Comparison of ENCODE assay signal across 18 cellular contexts in genomic region chr21:34132905-34133304, GRCh38. TPM values are rescaled to one million over a fixed set of nuclear protein-coding genes. Genes with fewer than 3 reads are reported as not detected.
DNase-seq lines count a peak whose midpoint lies in the region; ATAC-seq, FAIRE-seq and TF ChIP-seq lines count a peak whose summit lies in the region.
"Had no signal": no experiment of that assay in that cellular context is flagged by ENCODE, and none has a peak within 500 bp of the region (broad histone marks: within the 10 kb centered on the region; RNA-seq: fewer than 3 reads in every experiment).

No MANE protein-coding gene starts in this region.

- peaks cover 39% of the 10 kb centered on the region for H4K20me1 ChIP-seq in Loucy (ENCODE audit: insufficient read depth, low read length, poor library complexity, severe bottlenecking)

- H3K9me3 ChIP-seq in Loucy (ENCODE audit: insufficient read depth, low read depth, low read length), result peaks cover 12% of the 10 kb centered on the region
- H3K9me3 ChIP-seq: esophagus squamous epithelium, Peyer's patch had no signal

- H3K27me3 Mint-ChIP-seq in activated T-helper 17 cell treated with anti-CD3 and anti-CD28 coated beads, Interleukin-2, amount 50 U/mL, for 72 hours, result no peaks in the 10 kb centered on the region
- no peaks in the 10 kb centered on the region for H3K27me3 Mint-ChIP-seq in natural killer cell treated with Interleukin-12 subunit alpha and Interleukin-12 subunit beta and Interleukin-15 and Interleukin-18, amount 100 ng/mL, for 72 hours

- H2AFZ ChIP-seq in Loucy (ENCODE audit: low read length), result no peak overlapping the region
- H2AFZ ChIP-seq: parathyroid adenoma had no signal

- DNase-seq in AML-193 (lab: John Stamatoyannopoulos, UW) (peak; percentile 7 to 18), GM12891 (ENCODE audit: insufficient read length, low spot score) (no peak), OCI-M2 (lab: John Stamatoyannopoulos, UW; ENCODE audit: unreplicated experiment) (no peak)
- DNase-seq in natural killer cell treated with Interleukin-12 subunit alpha and Interleukin-12 subunit beta and Interleukin-15 and Interleukin-18, amount 100 ng/mL, for 72 hours (ENCODE audit: low spot score), result no peak
- DNase-seq: cerebellar nuclear complex; esophagus squamous epithelium; mammary epithelial cell; NCI-H1048; NCI-H2227 treated with DMSO at 0.1 percent for 48 hours; Peyer's patch; stimulated activated CD8-positive, alpha-beta memory T cell treated with anti-CD3 and anti-CD28 coated beads, Interleukin-4, amount 100 ng/mL, for 48 hours had no signal

- no peaks in the 10 kb centered on the region for H3F3A ChIP-seq in Loucy (ENCODE audit: low read depth)

- H3K36me3 Mint-ChIP-seq in activated T-helper 17 cell treated with anti-CD3 and anti-CD28 coated beads, Interleukin-2, amount 50 U/mL, for 72 hours (ENCODE audit: low read depth), result peaks cover 100% of the 10 kb centered on the region
- H3K36me3 Mint-ChIP-seq in natural killer cell treated with Interleukin-12 subunit alpha and Interleukin-12 subunit beta and Interleukin-15 and Interleukin-18, amount 100 ng/mL, for 72 hours, result peaks cover 16% of the 10 kb centered on the region

- TF ChIP-seq POLR2A in GM12891 (IDR thresholded peaks at IDR 0.05; ENCODE audit: low read depth, low read length), result no peak

- ATAC-seq in activated T-helper 17 cell treated with anti-CD3 and anti-CD28 coated beads, Interleukin-2, amount 50 U/mL, for 72 hours (replicated peaks), result no peak
- ATAC-seq in natural killer cell treated with Interleukin-12 subunit alpha and Interleukin-12 subunit beta and Interleukin-15 and Interleukin-18, amount 100 ng/mL, for 72 hours, result no peak
- no peak for ATAC-seq in HG02623 (IDR thresholded peaks at IDR 0.05; ENCODE audit: unreplicated experiment)
- ATAC-seq in GM21367 (IDR thresholded peaks at IDR 0.05; ENCODE audit: unreplicated experiment), result no peak

- H3K9me2 ChIP-seq in Loucy (replicated peaks; ENCODE audit: low read depth, low read length), result no peaks in the 10 kb centered on the region

- H3K4me2 ChIP-seq in Loucy (ENCODE audit: low read depth, low read length, poor library complexity, severe bottlenecking), result peak overlapping the region; percentile 22

- H3K79me2 ChIP-seq in Loucy (ENCODE audit: insufficient read depth, low read length), result peaks cover 89% of the 10 kb centered on the region

- H3K9me3 Mint-ChIP-seq in activated T-helper 17 cell treated with anti-CD3 and anti-CD28 coated beads, Interleukin-2, amount 50 U/mL, for 72 hours, result peaks cover 10% of the 10 kb centered on the region
- peaks cover 2% of the 10 kb centered on the region for H3K9me3 Mint-ChIP-seq in natural killer cell treated with Interleukin-12 subunit alpha and Interleukin-12 subunit beta and Interleukin-15 and Interleukin-18, amount 100 ng/mL, for 72 hours

- H3K27ac Mint-ChIP-seq in activated T-helper 17 cell treated with anti-CD3 and anti-CD28 coated beads, Interleukin-2, amount 50 U/mL, for 72 hours, result peak overlapping the region; percentile 65
- peak overlapping the region; percentile 25 to 31 for H3K27ac Mint-ChIP-seq in natural killer cell treated with Interleukin-12 subunit alpha and Interleukin-12 subunit beta and Interleukin-15 and Interleukin-18, amount 100 ng/mL, for 72 hours

- H3K36me3 ChIP-seq in Loucy (ENCODE audit: insufficient read depth, low read length), result peaks cover 60% of the 10 kb centered on the region

- peaks cover 58% of the 10 kb centered on the region for H3K4me1 Mint-ChIP-seq in activated T-helper 17 cell treated with anti-CD3 and anti-CD28 coated beads, Interleukin-2, amount 50 U/mL, for 72 hours
- peaks cover 59 to 63% of the 10 kb centered on the region in 2 donors for H3K4me1 Mint-ChIP-seq in natural killer cell treated with Interleukin-12 subunit alpha and Interleukin-12 subunit beta and Interleukin-15 and Interleukin-18, amount 100 ng/mL, for 72 hours (ENCODE audit: low read depth in 2 of 2)

- peaks cover 43% of the 10 kb centered on the region for H3K4me1 ChIP-seq in Loucy (ENCODE audit: insufficient read depth, low read length, poor library complexity, severe bottlenecking)

- no peak overlapping the region for H3K4me3 ChIP-seq in Loucy (ENCODE audit: low read length, poor library complexity, severe bottlenecking)
- H3K4me3 ChIP-seq: esophagus squamous epithelium, HAP-1, Peyer's patch had no signal

- H3K4me3 Mint-ChIP-seq in activated T-helper 17 cell treated with anti-CD3 and anti-CD28 coated beads, Interleukin-2, amount 50 U/mL, for 72 hours, result peak overlapping the region; percentile 5
- no peak overlapping the region for H3K4me3 Mint-ChIP-seq in natural killer cell treated with Interleukin-12 subunit alpha and Interleukin-12 subunit beta and Interleukin-15 and Interleukin-18, amount 100 ng/mL, for 72 hours

- no peak for TF ChIP-seq CTCF in Loucy (conservative IDR thresholded peaks at IDR 0.05; ENCODE audit: low read length)

- no peak for FAIRE-seq in GM12891 (lab: Jason Lieb, UNC)
- FAIRE-seq: GM18507 had no signal

- H3K27me3 ChIP-seq in Loucy (ENCODE audit: insufficient read depth, low read length, poor library complexity, severe bottlenecking), result no peaks in the 10 kb centered on the region
- H3K27me3 ChIP-seq: esophagus squamous epithelium, Peyer's patch had no signal

- no peak overlapping the region for H3K9ac ChIP-seq in Loucy (ENCODE audit: low read depth, low read length, poor library complexity, severe bottlenecking)
- H3K9ac ChIP-seq: parathyroid adenoma had no signal

TF ChIP-seq in GM12891, 5 proteins besides CTCF, POLR2A, EP300 and RAD21:
- no peak for TF ChIP-seq PAX5 (IDR thresholded peaks at IDR 0.05; ENCODE audit: insufficient read depth, low read length, severe bottlenecking)
- TF ChIP-seq TAF1 (IDR thresholded peaks at IDR 0.05; ENCODE audit: low read depth, low read length), result no peak
- TF ChIP-seq POU2F2 (IDR thresholded peaks at IDR 0.05; ENCODE audit: low read depth, low read length), result no peak
- TF ChIP-seq POLR2AphosphoS5 (IDR thresholded peaks at IDR 0.05; ENCODE audit: low read depth, low read length), result no peak
- TF ChIP-seq SPI1 (IDR thresholded peaks at IDR 0.05; ENCODE audit: low read depth, low read length), result no peak

RNA-seq across cellular contexts. Expression of gene MRPS6, which starts 59.5 kb away (rescaled TPM):
- total RNA-seq in activated T-helper 17 cell treated with anti-CD3 and anti-CD28 coated beads, Interleukin-2, amount 50 U/mL, for 72 hours, result 100 to 1,000 TPM; 131 to 141 TPM
- 100 to 1,000 TPM; 122 to 188 TPM for total RNA-seq in natural killer cell treated with Interleukin-12 subunit alpha and Interleukin-12 subunit beta and Interleukin-15 and Interleukin-18, amount 100 ng/mL, for 72 hours
- 91.7 TPM for polyA plus RNA-seq in GM12891 (2012; ENCODE audit: low read depth, missing spikeins)

RNA-seq across cellular contexts. Expression of gene SLC5A3, which starts 59.5 kb away (rescaled TPM):
- 10 to 100 TPM; 35.5 to 72.2 TPM for total RNA-seq in activated T-helper 17 cell treated with anti-CD3 and anti-CD28 coated beads, Interleukin-2, amount 50 U/mL, for 72 hours
- 10 to 100 TPM; 36.1 to 59.1 TPM for total RNA-seq in natural killer cell treated with Interleukin-12 subunit alpha and Interleukin-12 subunit beta and Interleukin-15 and Interleukin-18, amount 100 ng/mL, for 72 hours
- 3.3 TPM for polyA plus RNA-seq in GM12891 (2012; ENCODE audit: low read depth, missing spikeins)

Comparison
In these comparisons a context has a peak if more than half of its experiments do, and no peak if none do; other contexts are left out.
1. DNase-seq: peak in AML-193 (2 of 2); none in natural killer cell treated with Interleukin-12 subunit alpha and Interleukin-12 subunit beta and Interleukin-15 and Interleukin-18, amount 100 ng/mL, for 72 hours (single experiment), GM12891 (single experiment) and OCI-M2 (single experiment).